In the genomic region with DNA sequence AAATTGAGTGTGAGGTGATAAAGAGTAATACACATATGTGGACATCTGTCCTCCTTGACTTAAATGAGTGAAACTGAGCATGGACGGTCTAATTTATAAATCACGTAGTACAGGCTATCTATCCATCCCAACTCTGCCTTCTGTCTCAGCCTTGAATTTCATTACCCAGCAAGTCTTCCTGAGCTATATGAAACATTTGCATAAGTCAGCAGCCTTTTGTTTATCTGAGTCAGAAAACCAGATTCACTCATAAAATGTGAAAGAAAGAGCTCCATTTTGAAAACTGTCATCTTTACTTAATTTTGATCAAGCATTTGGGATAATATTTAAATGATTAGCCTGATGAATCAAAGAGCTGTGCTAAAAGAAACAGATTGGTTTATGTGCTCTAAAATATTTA, we compare ENCODE assay signal across 1 cellular context.
TF ChIP-seq lines count a peak whose summit lies in the region.

No MANE protein-coding gene starts in this region.

TF ChIP-seq in GM23338, 12 proteins besides CTCF, POLR2A, EP300 and RAD21 (continued from another document):
- TF ChIP-seq, protein P1, sequence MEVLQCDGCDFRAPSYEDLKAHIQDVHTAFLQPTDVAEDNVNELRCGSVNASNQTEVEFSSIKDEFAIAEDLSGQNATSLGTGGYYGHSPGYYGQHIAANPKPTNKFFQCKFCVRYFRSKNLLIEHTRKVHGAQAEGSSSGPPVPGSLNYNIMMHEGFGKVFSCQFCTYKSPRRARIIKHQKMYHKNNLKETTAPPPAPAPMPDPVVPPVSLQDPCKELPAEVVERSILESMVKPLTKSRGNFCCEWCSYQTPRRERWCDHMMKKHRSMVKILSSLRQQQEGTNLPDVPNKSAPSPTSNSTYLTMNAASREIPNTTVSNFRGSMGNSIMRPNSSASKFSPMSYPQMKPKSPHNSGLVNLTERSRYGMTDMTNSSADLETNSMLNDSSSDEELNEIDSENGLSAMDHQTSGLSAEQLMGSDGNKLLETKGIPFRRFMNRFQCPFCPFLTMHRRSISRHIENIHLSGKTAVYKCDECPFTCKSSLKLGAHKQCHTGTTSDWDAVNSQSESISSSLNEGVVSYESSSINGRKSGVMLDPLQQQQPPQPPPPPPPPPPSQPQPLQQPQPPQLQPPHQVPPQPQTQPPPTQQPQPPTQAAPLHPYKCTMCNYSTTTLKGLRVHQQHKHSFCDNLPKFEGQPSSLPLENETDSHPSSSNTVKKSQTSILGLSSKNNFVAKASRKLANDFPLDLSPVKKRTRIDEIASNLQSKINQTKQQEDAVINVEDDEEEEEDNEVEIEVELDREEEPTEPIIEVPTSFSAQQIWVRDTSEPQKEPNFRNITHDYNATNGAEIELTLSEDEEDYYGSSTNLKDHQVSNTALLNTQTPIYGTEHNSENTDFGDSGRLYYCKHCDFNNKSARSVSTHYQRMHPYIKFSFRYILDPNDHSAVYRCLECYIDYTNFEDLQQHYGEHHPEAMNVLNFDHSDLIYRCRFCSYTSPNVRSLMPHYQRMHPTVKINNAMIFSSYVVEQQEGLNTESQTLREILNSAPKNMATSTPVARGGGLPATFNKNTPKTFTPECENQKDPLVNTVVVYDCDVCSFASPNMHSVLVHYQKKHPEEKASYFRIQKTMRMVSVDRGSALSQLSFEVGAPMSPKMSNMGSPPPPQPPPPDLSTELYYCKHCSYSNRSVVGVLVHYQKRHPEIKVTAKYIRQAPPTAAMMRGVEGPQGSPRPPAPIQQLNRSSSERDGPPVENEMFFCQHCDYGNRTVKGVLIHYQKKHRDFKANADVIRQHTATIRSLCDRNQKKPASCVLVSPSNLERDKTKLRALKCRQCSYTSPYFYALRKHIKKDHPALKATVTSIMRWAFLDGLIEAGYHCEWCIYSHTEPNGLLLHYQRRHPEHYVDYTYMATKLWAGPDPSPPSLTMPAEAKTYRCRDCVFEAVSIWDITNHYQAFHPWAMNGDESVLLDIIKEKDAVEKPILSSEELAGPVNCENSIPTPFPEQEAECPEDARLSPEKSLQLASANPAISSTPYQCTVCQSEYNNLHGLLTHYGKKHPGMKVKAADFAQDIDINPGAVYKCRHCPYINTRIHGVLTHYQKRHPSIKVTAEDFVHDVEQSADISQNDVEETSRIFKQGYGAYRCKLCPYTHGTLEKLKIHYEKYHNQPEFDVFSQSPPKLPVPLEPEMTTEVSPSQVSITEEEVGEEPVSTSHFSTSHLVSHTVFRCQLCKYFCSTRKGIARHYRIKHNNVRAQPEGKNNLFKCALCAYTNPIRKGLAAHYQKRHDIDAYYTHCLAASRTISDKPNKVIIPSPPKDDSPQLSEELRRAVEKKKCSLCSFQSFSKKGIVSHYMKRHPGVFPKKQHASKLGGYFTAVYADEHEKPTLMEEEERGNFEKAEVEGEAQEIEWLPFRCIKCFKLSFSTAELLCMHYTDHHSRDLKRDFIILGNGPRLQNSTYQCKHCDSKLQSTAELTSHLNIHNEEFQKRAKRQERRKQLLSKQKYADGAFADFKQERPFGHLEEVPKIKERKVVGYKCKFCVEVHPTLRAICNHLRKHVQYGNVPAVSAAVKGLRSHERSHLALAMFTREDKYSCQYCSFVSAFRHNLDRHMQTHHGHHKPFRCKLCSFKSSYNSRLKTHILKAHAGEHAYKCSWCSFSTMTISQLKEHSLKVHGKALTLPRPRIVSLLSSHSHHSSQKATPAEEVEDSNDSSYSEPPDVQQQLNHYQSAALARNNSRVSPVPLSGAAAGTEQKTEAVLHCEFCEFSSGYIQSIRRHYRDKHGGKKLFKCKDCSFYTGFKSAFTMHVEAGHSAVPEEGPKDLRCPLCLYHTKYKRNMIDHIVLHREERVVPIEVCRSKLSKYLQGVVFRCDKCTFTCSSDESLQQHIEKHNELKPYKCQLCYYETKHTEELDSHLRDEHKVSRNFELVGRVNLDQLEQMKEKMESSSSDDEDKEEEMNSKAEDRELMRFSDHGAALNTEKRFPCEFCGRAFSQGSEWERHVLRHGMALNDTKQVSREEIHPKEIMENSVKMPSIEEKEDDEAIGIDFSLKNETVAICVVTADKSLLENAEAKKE (CRISPR knock-in tag; IDR thresholded peaks at IDR 0.05), result no peak
- no peak for TF ChIP-seq ZNF114 (CRISPR knock-in tag; IDR thresholded peaks at IDR 0.05)
- TF ChIP-seq, protein P2, sequence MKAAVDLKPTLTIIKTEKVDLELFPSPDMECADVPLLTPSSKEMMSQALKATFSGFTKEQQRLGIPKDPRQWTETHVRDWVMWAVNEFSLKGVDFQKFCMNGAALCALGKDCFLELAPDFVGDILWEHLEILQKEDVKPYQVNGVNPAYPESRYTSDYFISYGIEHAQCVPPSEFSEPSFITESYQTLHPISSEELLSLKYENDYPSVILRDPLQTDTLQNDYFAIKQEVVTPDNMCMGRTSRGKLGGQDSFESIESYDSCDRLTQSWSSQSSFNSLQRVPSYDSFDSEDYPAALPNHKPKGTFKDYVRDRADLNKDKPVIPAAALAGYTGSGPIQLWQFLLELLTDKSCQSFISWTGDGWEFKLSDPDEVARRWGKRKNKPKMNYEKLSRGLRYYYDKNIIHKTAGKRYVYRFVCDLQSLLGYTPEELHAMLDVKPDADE (IDR thresholded peaks at IDR 0.05), result no peak
